ENCODE assay signal across 22 cellular contexts in the genomic region with DNA sequence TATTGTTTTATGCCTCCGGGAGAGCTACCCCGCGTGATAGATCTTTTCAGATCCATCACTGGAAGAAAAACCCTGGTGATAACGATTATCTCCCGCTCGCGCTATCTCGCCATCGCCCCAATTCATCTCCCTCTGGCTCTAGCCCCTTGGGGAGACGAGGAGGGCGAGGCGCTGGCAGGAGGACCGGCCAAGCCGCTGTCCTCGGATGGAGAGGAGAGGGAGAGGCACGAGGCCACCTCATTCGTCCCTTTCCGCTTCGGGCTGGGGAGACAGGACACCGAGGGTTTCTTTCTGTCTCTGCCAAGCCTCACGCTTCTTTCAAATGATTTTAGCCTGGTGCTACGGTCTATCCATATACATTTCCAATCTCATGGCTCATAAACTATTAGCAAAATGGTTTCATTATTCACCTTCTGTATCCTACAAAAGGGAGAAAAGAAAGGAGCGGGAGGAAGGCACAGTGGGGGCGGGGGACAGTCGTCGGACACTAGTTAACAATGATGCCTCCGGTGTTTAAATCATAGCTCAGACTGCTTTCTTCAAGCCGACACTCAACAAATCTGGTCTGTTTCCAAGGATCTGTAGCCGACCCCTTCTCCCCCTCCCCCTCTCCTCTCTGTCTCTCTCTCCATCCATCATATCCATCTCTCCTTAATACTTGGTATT.
DNase-seq lines count a peak whose midpoint lies in the region; TF ChIP-seq lines count a peak whose summit lies in the region.
"Had no signal": no experiment of that assay in that cellular context is flagged by ENCODE, and none has a peak within 500 bp of the region (broad histone marks: within the 10 kb centered on the region; RNA-seq: fewer than 3 reads in every experiment).

No MANE protein-coding gene starts in this region.

- peak overlapping the region; percentile 76 for H3K4me3 Mint-ChIP-seq in nephron progenitor cell
- H3K4me3 Mint-ChIP-seq: T-cell had no signal

- peaks cover 37% of the 10 kb centered on the region for H3K4me1 ChIP-seq in HUES64 (ENCODE audit: insufficient read depth, low read length)
- no peaks in the 10 kb centered on the region for H3K4me1 ChIP-seq in fibroblast of lung (ENCODE audit: control insufficient read depth, extremely low read depth, insufficient read depth, low read length)
- no peaks in the 10 kb centered on the region for H3K4me1 ChIP-seq in Karpas-422 (ENCODE audit: low read length)

- peaks cover 60% of the 10 kb centered on the region for H3K4me1 Mint-ChIP-seq in nephron progenitor cell
- H3K4me1 Mint-ChIP-seq: T-cell had no signal

- H3K27ac ChIP-seq in HUES64 (ENCODE audit: low read depth, low read length): no peak overlapping the region
- no peak overlapping the region for H3K27ac ChIP-seq in fibroblast of lung (ENCODE audit: insufficient read depth, low read length)
- no peak overlapping the region for H3K27ac ChIP-seq in Karpas-422 (ENCODE audit: low read length)
- H3K27ac ChIP-seq: KMS-11, left lung, right lobe of liver, stomach had no signal

- no peaks in the 10 kb centered on the region for H3K36me3 ChIP-seq in HUES64 (ENCODE audit: insufficient read depth, low read length)
- H3K36me3 ChIP-seq in fibroblast of lung (ENCODE audit: control insufficient read depth, insufficient read depth, low read length): no peaks in the 10 kb centered on the region
- no peaks in the 10 kb centered on the region for H3K36me3 ChIP-seq in Karpas-422 (ENCODE audit: insufficient read depth, low read length)
- H3K36me3 ChIP-seq: left lung, right lobe of liver, stomach had no signal

- no peak overlapping the region for H3K27ac Mint-ChIP-seq in nephron progenitor cell
- H3K27ac Mint-ChIP-seq: activated T-helper 2 cell treated with anti-CD3 and anti-CD28 coated beads, Interferon-gamma antibody, Interleukin-2, Interleukin-4, amounts not matched to agents 10 μg/mL and 5 μg/mL and 100 μg/mL, durations not matched to agents 14 hours and 24 hours and 36 hours; CD4-positive, alpha-beta memory T cell had no signal

- H3K27me3 ChIP-seq in HUES64 (ENCODE audit: insufficient read depth, low read length) (peaks cover 98% of the 10 kb centered on the region), fibroblast of lung (ENCODE audit: control insufficient read depth, insufficient read depth, low read length) (peaks cover 20% of the 10 kb centered on the region), Karpas-422 (ENCODE audit: low read length) (no peaks in the 10 kb centered on the region)

- 2% methylated on average over 29 of the region's 29 CpGs for WGBS in HUES64

- DNase-seq in ELF-1 (ENCODE audit: low read depth, low spot score): peak; percentile 17
- no peak for DNase-seq in fibroblast of lung (ENCODE audit: low read depth in 2 of 2)
- peak; percentile 12 for DNase-seq in nephron progenitor cell
- no peak for DNase-seq in stimulated activated CD4-positive, alpha-beta T cell treated with anti-CD3 and anti-CD28 coated beads, Interleukin-15, amount 100 ng/mL, for 24 hours
- DNase-seq in T1000 (lab: John Stamatoyannopoulos, UW): no peak
- no peak for DNase-seq in GOT3 (lab: John Stamatoyannopoulos, UW)
- DNase-seq in Karpas-422: no peak
- DNase-seq: CD4-positive, alpha-beta memory T cell; DMS79; effector CD8-positive, alpha-beta T cell; HCEC 1CT; NCI-H1105; NCI-H2107; NCI-H526; right lobe of liver; SHP77; stomach; T-cell had no signal

- no peaks in the 10 kb centered on the region for H3K9me3 ChIP-seq in HUES64 (ENCODE audit: insufficient read depth, low read depth, low read length)
- no peaks in the 10 kb centered on the region for H3K9me3 ChIP-seq in fibroblast of lung (ENCODE audit: control insufficient read depth, insufficient read depth, low read depth, low read length)
- no peaks in the 10 kb centered on the region for H3K9me3 ChIP-seq in Karpas-422 (ENCODE audit: low read length)
- H3K9me3 ChIP-seq: left lung, right lobe of liver, stomach had no signal

- peaks cover 94% of the 10 kb centered on the region for H3K27me3 Mint-ChIP-seq in nephron progenitor cell (ENCODE audit: low read depth, poor library complexity)

- no peaks in the 10 kb centered on the region for H4K20me1 ChIP-seq in fibroblast of lung (ENCODE audit: control insufficient read depth, extremely low read depth, insufficient read depth, low read length)
- no peaks in the 10 kb centered on the region for H4K20me1 ChIP-seq in Karpas-422 (ENCODE audit: insufficient read depth, low read depth, low read length)

- no peaks in the 10 kb centered on the region for H3K9me3 Mint-ChIP-seq in nephron progenitor cell
- H3K9me3 Mint-ChIP-seq: activated T-helper 2 cell treated with anti-CD3 and anti-CD28 coated beads, Interferon-gamma antibody, Interleukin-2, Interleukin-4, amounts not matched to agents 10 μg/mL and 5 μg/mL and 100 μg/mL, durations not matched to agents 14 hours and 24 hours and 36 hours had no signal

- TF ChIP-seq CTCF in fibroblast of lung (conservative IDR thresholded peaks at IDR 0.05 in 1 of 2, IDR thresholded peaks at IDR 0.05 in 1 of 2; ENCODE audit: low read depth in 1 of 2, low read length in 2 of 2) (no peak), nephron progenitor cell (IDR thresholded peaks at IDR 0.05) (no peak)

- H3K9ac ChIP-seq in HUES64 (ENCODE audit: low read depth, low read length): no peak overlapping the region
- H3K9ac ChIP-seq in fibroblast of lung (ENCODE audit: insufficient read depth, low read length): no peak overlapping the region
- H3K9ac ChIP-seq in Karpas-422 (ENCODE audit: low read length): no peak overlapping the region
- H3K9ac ChIP-seq: KMS-11 had no signal

- 0 out of 2 replicates have a peak, but pooled peaks cover 3% of the 10 kb centered on the region for H3K9me2 ChIP-seq in Karpas-422 (replicated peaks; ENCODE audit: insufficient read depth, low read length)

- H3K4me2 ChIP-seq in fibroblast of lung (ENCODE audit: extremely low read depth, insufficient read depth, low read length): peak overlapping the region; percentile 59
- H3K4me2 ChIP-seq in Karpas-422 (ENCODE audit: low read depth, low read length, poor library complexity, severe bottlenecking): no peak overlapping the region
- H3K4me2 ChIP-seq: KMS-11 had no signal

- no peaks in the 10 kb centered on the region for H3K79me2 ChIP-seq in fibroblast of lung (ENCODE audit: control insufficient read depth, insufficient read depth, low read length)
- no peaks in the 10 kb centered on the region for H3K79me2 ChIP-seq in Karpas-422 (ENCODE audit: low read length)

- H2AFZ ChIP-seq in fibroblast of lung (ENCODE audit: low read length) (no peak overlapping the region), Karpas-422 (ENCODE audit: low read length) (no peak overlapping the region)

- H3K36me3 Mint-ChIP-seq in nephron progenitor cell (ENCODE audit: low read depth): no peaks in the 10 kb centered on the region
- H3K36me3 Mint-ChIP-seq: T-cell had no signal

- H3K4me3 ChIP-seq in HUES64 (ENCODE audit: low read length) (peak overlapping the region; percentile 35), fibroblast of lung (replicated peaks in 1 of 4; ENCODE audit: control extremely low read depth in 1 of 4, insufficient read depth in 1 of 4, low read depth in 3 of 4, low read length in 4 of 4) (peak overlapping the region in 1 of 4 experiments; percentile 28), Karpas-422 (ENCODE audit: low read length) (no peak overlapping the region)
- H3K4me3 ChIP-seq: left lung, right lobe of liver had no signal

Comparison
In these comparisons a context has a peak if more than half of its experiments do, and no peak if none do; other contexts are left out.
1. DNase-seq: peak in ELF-1 (single experiment) and nephron progenitor cell (single experiment); none in fibroblast of lung (0 of 2), stimulated activated CD4-positive, alpha-beta T cell treated with anti-CD3 and anti-CD28 coated beads, Interleukin-15, amount 100 ng/mL, for 24 hours (single experiment), T1000 (single experiment), GOT3 (single experiment) and Karpas-422 (single experiment).